In genomic region chr1:37946703-37947360, GRCh38 we compare ENCODE assay signal across 8 cellular contexts. TPM values are rescaled to one million over a fixed set of nuclear protein-coding genes. Genes with fewer than 3 reads are reported as not detected.
A peak's percentile ranks its signal among the peaks of the same experiment; 100 is the strongest.
DNase-seq lines count a peak whose midpoint lies in the region; ATAC-seq and TF ChIP-seq lines count a peak whose summit lies in the region.

TSS of gene INPP5B (minus strand) at chr1:37947053. CDS start at chr1:37946308, 745 bp downstream.

- ATAC-seq in HG03460 (IDR thresholded peaks at IDR 0.05; ENCODE audit: unreplicated experiment) (peak; percentile 88), T-cell (replicated peaks in 1 of 4) (peak; percentile 90 to 98 (median 96)), left ventricle myocardium superior (peak; percentile 98)

- CTCF ChIA-PET in T-cell (lab: Charles Lee): interaction anchor here in 1 of 2 donors (2.1 kb wide), 1 partner anchor 87 kb away, joined by 5 read pairs; the partner anchor contains the start of gene MTF1

- TF ChIP-seq CTCF in AG09319 (IDR thresholded peaks at IDR 0.05; ENCODE audit: low read depth, low read length): no peak
- TF ChIP-seq CTCF in adrenal gland (IDR thresholded peaks at IDR 0.05): peak in 2 of 6 experiments; percentile 23 to 29
- no peak for TF ChIP-seq CTCF in type B pancreatic cell (conservative IDR thresholded peaks at IDR 0.05)

- H3K4me3 Mint-ChIP-seq in T-cell (peak within 1 kb of the TSS; percentile 83 to 90 (median 86)), type B pancreatic cell (peak within 1 kb of the TSS; percentile 98)

- H3K4me3 ChIP-seq in adrenal gland: peak within 1 kb of the TSS; percentile 38 to 97 (median 72)

- intact Hi-C loops in adrenal gland (cut with DNase I) (no loop called here), left ventricle myocardium superior (cut with micrococcal nuclease) (no loop called here), posterior vena cava (cut with DNase I) (no loop called here)

- H3K9me3 Mint-ChIP-seq in T-cell: no peaks in the 10 kb centered on the region
- no peaks in the 10 kb centered on the region for H3K9me3 Mint-ChIP-seq in type B pancreatic cell

- H3K27ac Mint-ChIP-seq in T-cell: peak within 1 kb of the TSS; percentile 86 to 93
- peak within 1 kb of the TSS; percentile 80 for H3K27ac Mint-ChIP-seq in type B pancreatic cell

- DNase-seq in AG09319 (ENCODE audit: extremely low read depth, low read depth) (peak; percentile 81), T-cell (peak in 33 of 34 experiments; percentile 17 to 76 (median 50)), adrenal gland (peak; percentile 89 to 97 (median 92)), left ventricle myocardium superior (peak; percentile 92), posterior vena cava (ENCODE audit: low spot score) (peak; percentile 96), type B pancreatic cell (ENCODE audit: extremely low spot score, unreplicated experiment) (peak; percentile 81)

- peaks cover 15 to 18% of the 10 kb centered on the region in 2 donors for H3K4me1 ChIP-seq in adrenal gland (replicated peaks in 1 of 2)

- peak; percentile 41 for TF ChIP-seq POLR2A in GM19099 (IDR thresholded peaks at IDR 0.05; ENCODE audit: extremely low read depth, insufficient read length, low read depth)
- TF ChIP-seq POLR2A in adrenal gland (IDR thresholded peaks at IDR 0.05): peak; percentile 33 to 57

- peaks cover 0 to 17% of the 10 kb centered on the region in 2 donors for H3K36me3 ChIP-seq in adrenal gland (replicated peaks in 1 of 2)

- H3K27me3 Mint-ChIP-seq in T-cell (no peaks in the 10 kb centered on the region), type B pancreatic cell (no peaks in the 10 kb centered on the region)

- peaks cover 3% of the 10 kb centered on the region for H3K36me3 Mint-ChIP-seq in T-cell
- no peaks in the 10 kb centered on the region for H3K36me3 Mint-ChIP-seq in type B pancreatic cell

- POLR2A ChIA-PET in T-cell (lab: Charles Lee): interaction anchor here in 1 of 2 donors (0.6 to 0.7 kb wide), 2 partner anchors 31 to 392 kb away, joined by 3 read pairs; partner anchors contain the start of gene SNIP1

- 0 to 2% (median 1%) methylated on average over 7 to 11 of the region's 11 CpGs for WGBS in adrenal gland, 4 donors

- peak within 1 kb of the TSS; percentile 23 to 96 (median 81) for H3K27ac ChIP-seq in adrenal gland

- H3K9me3 ChIP-seq in adrenal gland (replicated peaks in 1 of 3): no peaks in the 10 kb centered on the region

- peaks cover 13 to 15% (median 13%) of the 10 kb centered on the region in 3 donors for H3K4me1 Mint-ChIP-seq in T-cell
- peaks cover 7% of the 10 kb centered on the region for H3K4me1 Mint-ChIP-seq in type B pancreatic cell (ENCODE audit: unreplicated experiment)

- no peaks in the 10 kb centered on the region for H3K27me3 ChIP-seq in adrenal gland

RNA-seq across cellular contexts. Expression of gene INPP5B, which starts in this region (rescaled TPM):
- total RNA-seq in T-cell: 10 to 100 TPM; 27.9 to 35.8 (median 30.9) TPM
- total RNA-seq in adrenal gland: 10 to 100 TPM; 11.6 to 32.3 (median 24.0) TPM
- 10 to 100 TPM; 10.4 to 15.7 (median 11.3) TPM for polyA plus RNA-seq in adrenal gland
- 12.0 TPM for total RNA-seq in left ventricle myocardium superior
- 10 to 100 TPM; 28.9 to 31.2 TPM for total RNA-seq in posterior vena cava
- total RNA-seq in type B pancreatic cell (ENCODE audit: low replicate concordance): 16.1 and 19.3 TPM in 2 replicates

Comparison
In these comparisons a context has a peak if more than half of its experiments do, and no peak if none do; other contexts are left out.
1. Peak in every context shown above with its lines: DNase-seq, ATAC-seq, H3K4me3 ChIP-seq and H3K27ac ChIP-seq.